8 cellular contexts compared by ENCODE assay signal in the genomic region with DNA sequence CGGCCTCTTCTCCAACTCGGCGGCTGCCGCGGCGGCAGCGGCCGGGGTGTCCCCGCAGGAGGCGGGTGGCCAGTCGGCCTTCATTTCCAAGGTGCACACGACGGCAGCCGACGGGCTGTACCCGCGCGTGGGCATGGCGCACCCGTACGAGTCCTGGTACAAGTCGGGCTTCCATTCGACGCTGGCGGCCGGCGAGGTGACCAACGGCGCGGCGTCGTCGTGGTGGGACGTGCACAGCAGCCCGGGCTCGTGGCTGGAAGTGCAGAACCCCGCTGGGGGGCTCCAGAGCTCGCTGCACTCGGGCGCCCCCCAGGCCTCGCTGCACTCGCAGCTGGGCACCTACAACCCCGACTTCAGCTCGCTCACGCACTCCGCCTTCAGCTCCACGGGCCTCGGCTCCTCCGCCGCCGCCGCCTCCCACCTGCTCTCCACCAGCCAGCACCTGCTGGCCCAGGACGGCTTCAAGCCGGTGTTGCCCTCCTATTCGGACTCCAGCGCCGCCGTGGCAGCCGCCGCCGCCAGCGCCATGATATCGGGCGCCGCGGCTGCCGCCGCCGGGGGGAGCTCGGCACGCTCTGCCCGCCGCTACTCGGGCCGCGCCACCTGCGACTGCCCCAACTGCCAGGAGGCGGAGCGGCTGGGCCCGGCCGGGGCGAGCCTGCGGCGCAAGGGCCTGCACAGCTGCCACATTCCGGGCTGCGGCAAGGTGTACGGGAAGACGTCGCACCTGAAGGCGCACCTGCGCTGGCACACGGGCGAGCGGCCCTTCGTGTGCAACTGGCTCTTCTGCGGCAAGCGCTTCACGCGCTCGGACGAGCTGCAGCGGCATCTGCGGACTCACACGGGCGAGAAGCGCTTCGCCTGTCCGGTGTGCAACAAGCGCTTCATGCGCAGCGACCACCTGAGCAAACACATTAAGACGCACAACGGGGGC. TPM values are rescaled to one million over a fixed set of nuclear protein-coding genes. Genes with fewer than 3 reads are reported as not detected.
DNase-seq lines count a peak whose midpoint lies in the region; ATAC-seq and TF ChIP-seq lines count a peak whose summit lies in the region.

No MANE protein-coding gene starts in this region.

- H3F3A ChIP-seq in PC-3 (ENCODE audit: low read length, unreplicated experiment): no peaks in the 10 kb centered on the region

- H4K20me1 ChIP-seq in PC-3 (ENCODE audit: low read length): no peaks in the 10 kb centered on the region

- H3K27ac ChIP-seq in HUES6 (ENCODE audit: low read depth, low read length) (no peak overlapping the region), SJSA1 (no peak overlapping the region), PC-3 (ENCODE audit: low read length) (no peak overlapping the region)
- no peak overlapping the region for H3K27ac ChIP-seq in naive thymus-derived CD4-positive, alpha-beta T cell (ENCODE audit: low read depth, low read length)

- no peaks in the 10 kb centered on the region for H3K79me2 ChIP-seq in PC-3 (ENCODE audit: low read length)

- no peak overlapping the region for H2AFZ ChIP-seq in PC-3 (ENCODE audit: low read length)

- no peaks in the 10 kb centered on the region for H3K36me3 Mint-ChIP-seq in dendritic cell treated with granulocyte-macrophage colony-stimulating factor and Interleukin-4, amounts not matched to agents 40 ng/mL and 50 ng/mL, for 4 days (ENCODE audit: low read depth)
- peaks cover 0 to 4% (median 0%) of the 10 kb centered on the region in 5 donors for H3K36me3 Mint-ChIP-seq in naive thymus-derived CD4-positive, alpha-beta T cell

- BruUV-seq in PC-3 (replicated peaks; lab: Mats Ljungman, UMichigan): no TSS peak

- no peaks in the 10 kb centered on the region for H3K36me3 ChIP-seq in HUES6 (ENCODE audit: control insufficient read depth, insufficient read depth, low read length)
- H3K36me3 ChIP-seq in SJSA1: no peaks in the 10 kb centered on the region
- H3K36me3 ChIP-seq in naive thymus-derived CD4-positive, alpha-beta T cell (ENCODE audit: control insufficient read depth in 2 of 3, insufficient read depth in 3 of 3, low read length in 3 of 3): no peaks in the 10 kb centered on the region
- no peaks in the 10 kb centered on the region for H3K36me3 ChIP-seq in PC-3 (ENCODE audit: low read depth, low read length)

- intact Hi-C loops in dendritic cell treated with granulocyte-macrophage colony-stimulating factor and Interleukin-4, amounts not matched to agents 40 ng/mL and 50 ng/mL, for 4 days (cut with micrococcal nuclease): no loop called here
- intact Hi-C loops in naive thymus-derived CD4-positive, alpha-beta T cell (cut with micrococcal nuclease): loop anchor here (5.0 to 10.0 kb wide), 4 partner anchors 1741 to 1828 kb away; a partner anchor contains a TSS
- intact Hi-C loops in PC-3 (cut with micrococcal nuclease): no loop called here

- H3K4me3 Mint-ChIP-seq in dendritic cell treated with granulocyte-macrophage colony-stimulating factor and Interleukin-4, amounts not matched to agents 40 ng/mL and 50 ng/mL, for 4 days: peak overlapping the region; percentile 78
- peak overlapping the region; percentile 38 to 86 (median 76) for H3K4me3 Mint-ChIP-seq in naive thymus-derived CD4-positive, alpha-beta T cell

- H3K9me2 ChIP-seq in PC-3 (replicated peaks; ENCODE audit: low read length): no peaks in the 10 kb centered on the region

- no peak for TF ChIP-seq CTCF in PC-3 (conservative IDR thresholded peaks at IDR 0.05; ENCODE audit: low read depth, low read length)

- no peak overlapping the region for H3K27ac Mint-ChIP-seq in dendritic cell treated with granulocyte-macrophage colony-stimulating factor and Interleukin-4, amounts not matched to agents 40 ng/mL and 50 ng/mL, for 4 days
- H3K27ac Mint-ChIP-seq in naive thymus-derived CD4-positive, alpha-beta T cell: peak overlapping the region in 2 of 9 donors; percentile 71 to 73

- no peak overlapping the region for H3K9ac ChIP-seq in HUES6 (ENCODE audit: low read length)
- H3K9ac ChIP-seq in PC-3 (ENCODE audit: low read length): no peak overlapping the region

- H3K4me1 ChIP-seq in HUES6 (ENCODE audit: control insufficient read depth, insufficient read depth, low read length) (peaks cover 46% of the 10 kb centered on the region), SJSA1 (replicated peaks) (peaks cover 12% of the 10 kb centered on the region), PC-3 (ENCODE audit: insufficient read depth, low read length) (peaks cover 14% of the 10 kb centered on the region)
- peaks cover 31 to 44% of the 10 kb centered on the region in 2 donors for H3K4me1 ChIP-seq in naive thymus-derived CD4-positive, alpha-beta T cell (ENCODE audit: control insufficient read depth in 2 of 2, insufficient read depth in 2 of 2, low read length in 2 of 2)

- DNase-seq in activated effector memory CD4-positive, alpha-beta T cell treated with anti-CD3 and anti-CD28 coated beads, Interleukin-2, amount 50 U/mL, for 16 hours: peak; percentile 79
- no peak for DNase-seq in activated effector memory CD4-positive, alpha-beta T cell treated with Interleukin-2 at 50 U/mL for 16 hours
- DNase-seq in SJSA1 (ENCODE audit: low read depth in 1 of 2, low spot score in 2 of 2) (no peak), PC-3 (no peak)
- peak in 6 of 9 donors; percentile 39 to 63 (median 51) for DNase-seq in naive thymus-derived CD4-positive, alpha-beta T cell

- CTCF ChIA-PET in naive thymus-derived CD4-positive, alpha-beta T cell (lab: Charles Lee): interaction anchor here (0.6 kb wide), 1 partner anchor 89 kb away, joined by 4 read pairs; a partner anchor contains a TSS
- CTCF ChIA-PET in PC-3 (lab: Charles Lee): no interaction called here

- no peaks in the 10 kb centered on the region for H3K9me3 Mint-ChIP-seq in dendritic cell treated with granulocyte-macrophage colony-stimulating factor and Interleukin-4, amounts not matched to agents 40 ng/mL and 50 ng/mL, for 4 days
- H3K9me3 Mint-ChIP-seq in naive thymus-derived CD4-positive, alpha-beta T cell: peaks cover 0 to 27% (median 3%) of the 10 kb centered on the region in 11 donors

- H3K4me3 ChIP-seq in HUES6 (ENCODE audit: low read depth, low read length) (peak overlapping the region; percentile 58), SJSA1 (peak overlapping the region; percentile 45), PC-3 (ENCODE audit: low read length) (no peak overlapping the region)
- H3K4me3 ChIP-seq in naive thymus-derived CD4-positive, alpha-beta T cell (ENCODE audit: low read length): peak overlapping the region; percentile 39

- POLR2A ChIA-PET in naive thymus-derived CD4-positive, alpha-beta T cell (lab: Charles Lee): no interaction called here
- POLR2A ChIA-PET in PC-3 (lab: Charles Lee; ENCODE audit: unreplicated experiment): no interaction called here

- peaks cover 90% of the 10 kb centered on the region for H3K27me3 Mint-ChIP-seq in dendritic cell treated with granulocyte-macrophage colony-stimulating factor and Interleukin-4, amounts not matched to agents 40 ng/mL and 50 ng/mL, for 4 days
- peaks cover 54 to 77% (median 73%) of the 10 kb centered on the region in 5 donors for H3K27me3 Mint-ChIP-seq in naive thymus-derived CD4-positive, alpha-beta T cell

- peaks cover 98% of the 10 kb centered on the region for H3K27me3 ChIP-seq in HUES6 (ENCODE audit: control insufficient read depth, insufficient read depth, low read length)
- H3K27me3 ChIP-seq in SJSA1 (replicated peaks): no peaks in the 10 kb centered on the region
- H3K27me3 ChIP-seq in naive thymus-derived CD4-positive, alpha-beta T cell (ENCODE audit: control insufficient read depth in 2 of 2, insufficient read depth in 2 of 2, low read length in 2 of 2): peaks cover 65 to 75% of the 10 kb centered on the region in 2 donors
- H3K27me3 ChIP-seq in PC-3 (ENCODE audit: low read length): no peaks in the 10 kb centered on the region

- H3K9me3 ChIP-seq in HUES6 (ENCODE audit: control insufficient read depth, insufficient read depth, low read depth, low read length) (no peaks in the 10 kb centered on the region), SJSA1 (replicated peaks) (no peaks in the 10 kb centered on the region), PC-3 (ENCODE audit: low read length) (no peaks in the 10 kb centered on the region)
- H3K9me3 ChIP-seq in naive thymus-derived CD4-positive, alpha-beta T cell (ENCODE audit: control insufficient read depth in 2 of 3, low read length in 3 of 3): no peaks in the 10 kb centered on the region

- ATAC-seq in naive thymus-derived CD4-positive, alpha-beta T cell: peak; percentile 54
- no peak for ATAC-seq in GM18907 (IDR thresholded peaks at IDR 0.05; ENCODE audit: unreplicated experiment)
- ATAC-seq in PC-3: no peak

- H3K4me1 Mint-ChIP-seq in dendritic cell treated with granulocyte-macrophage colony-stimulating factor and Interleukin-4, amounts not matched to agents 40 ng/mL and 50 ng/mL, for 4 days (ENCODE audit: low read depth): peaks cover 59% of the 10 kb centered on the region
- H3K4me1 Mint-ChIP-seq in naive thymus-derived CD4-positive, alpha-beta T cell: peaks cover 13 to 64% (median 47%) of the 10 kb centered on the region in 7 donors

- no peak overlapping the region for H3K4me2 ChIP-seq in PC-3 (ENCODE audit: low read length)

RNA-seq across cellular contexts. Expression of a gene that starts 1.9 kb away (rescaled TPM):
- 0.09 and 1.3 TPM in 2 replicates for total RNA-seq in SJSA1 (2014; rRNA removed; shearing (Covaris generic))
- total RNA-seq in naive thymus-derived CD4-positive, alpha-beta T cell: not detected
- not detected for polyA plus RNA-seq in naive thymus-derived CD4-positive, alpha-beta T cell
- total RNA-seq in PC-3 (2014; rRNA removed): not detected in 2 replicates

RNA-seq across cellular contexts. Expression of a gene that starts 58.9 kb away (rescaled TPM):
- total RNA-seq in SJSA1 (2014; rRNA removed; shearing (Covaris generic)): 15.9 and 31.0 TPM in 2 replicates
- 10 to 100 TPM; 12.3 to 22.1 (median 16.4) TPM for total RNA-seq in naive thymus-derived CD4-positive, alpha-beta T cell
- 10 to 100 TPM; 14.0 to 15.4 TPM for polyA plus RNA-seq in naive thymus-derived CD4-positive, alpha-beta T cell
- total RNA-seq in PC-3 (2014; rRNA removed): 26.6 and 30.1 TPM in 2 replicates

Comparison
In these comparisons a context has a peak if more than half of its experiments do, and no peak if none do; other contexts are left out.
1. DNase-seq: peak in activated effector memory CD4-positive, alpha-beta T cell treated with anti-CD3 and anti-CD28 coated beads, Interleukin-2, amount 50 U/mL, for 16 hours (single experiment) and naive thymus-derived CD4-positive, alpha-beta T cell (6 of 9); none in activated effector memory CD4-positive, alpha-beta T cell treated with Interleukin-2 at 50 U/mL for 16 hours (single experiment), SJSA1 (0 of 2) and PC-3 (single experiment).
2. intact Hi-C loops: an anchor here in naive thymus-derived CD4-positive, alpha-beta T cell (5.0 to 10.0 kb wide); none called in dendritic cell treated with granulocyte-macrophage colony-stimulating factor and Interleukin-4, amounts not matched to agents 40 ng/mL and 50 ng/mL, for 4 days and PC-3.